ENCODE assay signal across 20 cellular contexts in the genomic region with DNA sequence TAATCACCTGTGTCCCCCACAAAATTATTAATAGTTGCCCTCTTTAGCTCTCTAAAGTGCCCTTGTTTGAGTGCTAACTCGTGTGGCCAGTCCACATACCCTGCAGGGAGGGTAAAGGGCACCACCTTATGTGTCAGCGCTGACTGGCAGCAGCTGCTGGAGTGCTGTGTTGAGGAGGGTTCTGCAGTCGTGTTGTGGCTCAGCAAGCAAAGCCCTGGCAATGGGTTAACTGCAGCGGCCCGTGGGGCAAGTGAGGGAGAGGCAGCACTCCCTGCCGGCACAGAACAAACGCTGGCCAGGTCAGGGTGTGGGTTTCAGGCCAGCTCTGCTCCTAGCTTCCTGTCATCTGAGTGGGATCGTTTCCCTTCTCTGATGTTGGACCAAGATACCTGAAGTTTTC.
DNase-seq lines count a peak whose midpoint lies in the region; ATAC-seq, FAIRE-seq and TF ChIP-seq lines count a peak whose summit lies in the region.
"Had no signal": no experiment of that assay in that cellular context is flagged by ENCODE, and none has a peak within 500 bp of the region (broad histone marks: within the 10 kb centered on the region; RNA-seq: fewer than 3 reads in every experiment).

No MANE protein-coding gene starts in this region.

- H3K79me1 ChIP-seq in neuronal stem cell (ENCODE audit: low read depth, low read length): no peaks in the 10 kb centered on the region

- peak overlapping the region; percentile 32 for H3K27ac ChIP-seq in left ventricle myocardium inferior (replicated peaks)
- no peak overlapping the region for H3K27ac ChIP-seq in right cardiac atrium (ENCODE audit: low read length)
- no peak overlapping the region for H3K27ac ChIP-seq in neuronal stem cell (replicated peaks; ENCODE audit: low read length)

- H3K18ac ChIP-seq in neuronal stem cell (ENCODE audit: low read length): peak overlapping the region; percentile 6

- H3K9ac ChIP-seq in neuronal stem cell (ENCODE audit: low read depth, low read length, poor library complexity): no peak overlapping the region

- H3K14ac ChIP-seq in neuronal stem cell (ENCODE audit: low read length): no peak overlapping the region

- no peak overlapping the region for H3K4ac ChIP-seq in neuronal stem cell (ENCODE audit: low read length)

- no peak for ATAC-seq in right cardiac atrium
- ATAC-seq in HG03442 (IDR thresholded peaks at IDR 0.05; ENCODE audit: unreplicated experiment): no peak

- DNase-seq in left ventricle myocardium inferior: no peak
- no peak for DNase-seq in right cardiac atrium
- peak; percentile 69 for DNase-seq in left kidney (ENCODE audit: low read depth, low spot score)
- no peak for DNase-seq in neuronal stem cell (ENCODE audit: low spot score)
- no peak for DNase-seq in urothelium cell line (ENCODE audit: low spot score)
- no peak for DNase-seq in NCI-H1436 treated with DMSO at 0.1 percent for 48 hours (lab: John Stamatoyannopoulos, UW)
- no peak for DNase-seq in HUDEP-2 (lab: John Stamatoyannopoulos, UW; ENCODE audit: unreplicated experiment in 76 of 76)
- DNase-seq: Karpas-422, MV-4-11, NCI-H1105 treated with DMSO at 0.1 percent for 48 hours, NCI-H1694 treated with DMSO at 0.1 percent for 48 hours, NCI-H446, NCI-H526 treated with DMSO at 0.1 percent for 48 hours, OCI-M1, SIG-M5 had no signal

- H4K8ac ChIP-seq in neuronal stem cell (ENCODE audit: low read depth, low read length): no peak overlapping the region

- H3K4me1 ChIP-seq in left ventricle myocardium inferior (peaks cover 46% of the 10 kb centered on the region), right cardiac atrium (ENCODE audit: control insufficient read depth, insufficient read depth, low read length) (peaks cover 4% of the 10 kb centered on the region), neuronal stem cell (ENCODE audit: control insufficient read depth in 2 of 2, insufficient read depth in 1 of 2, low read depth in 1 of 2, low read length in 2 of 2) (peaks cover 0 to 3% of the 10 kb centered on the region in 2 donors)

- no peak overlapping the region for H3K4me2 ChIP-seq in neuronal stem cell (ENCODE audit: insufficient read depth, low read length, poor library complexity, severe bottlenecking)

- TF ChIP-seq CTCF in left ventricle myocardium inferior (IDR thresholded peaks at IDR 0.05; ENCODE audit: borderline replicate concordance): no peak

- H3K23ac ChIP-seq in neuronal stem cell (ENCODE audit: low read depth, low read length, poor library complexity): peak overlapping the region; percentile 11

- H3K36me3 ChIP-seq in left ventricle myocardium inferior (peaks cover 4% of the 10 kb centered on the region), neuronal stem cell (replicated peaks in 1 of 2; ENCODE audit: control insufficient read depth in 2 of 2, insufficient read depth in 2 of 2, low read length in 2 of 2) (no peaks in the 10 kb centered on the region)

- WGBS in right cardiac atrium: 51% methylated on average over 8 of the region's 8 CpGs
- no CpG with 5 or more reads among the region's 8 CpGs for WGBS in neuronal stem cell (ENCODE audit: extremely low coverage in 2 of 2, insufficient read length in 2 of 2, insufficient replicate concordance in 1 of 2), 2 donors

- H3K27me3 ChIP-seq in left ventricle myocardium inferior (ENCODE audit: low read depth) (no peaks in the 10 kb centered on the region), right cardiac atrium (ENCODE audit: control insufficient read depth, insufficient read depth) (no peaks in the 10 kb centered on the region), neuronal stem cell (ENCODE audit: control insufficient read depth in 3 of 3, insufficient read depth in 3 of 3, low read depth in 1 of 3, low read length in 3 of 3) (peaks cover 0 to 6% (median 0%) of the 10 kb centered on the region in 3 experiments)

- H3K4me3 ChIP-seq in left ventricle myocardium inferior: no peak overlapping the region
- no peak overlapping the region for H3K4me3 ChIP-seq in right cardiac atrium (ENCODE audit: low read length)
- H3K4me3 ChIP-seq in neuronal stem cell (ENCODE audit: low read length in 2 of 2): no peak overlapping the region

- peak; percentile 17 for FAIRE-seq in urothelium cell line (lab: Jason Lieb, UNC)
- FAIRE-seq: A204.1, G401.6, GM12892, RCC 7860 had no signal

- H2AK5ac ChIP-seq in neuronal stem cell (ENCODE audit: low read depth, low read length): no peak overlapping the region

- H2BK12ac ChIP-seq in neuronal stem cell (ENCODE audit: low read length): no peak overlapping the region

- H2BK5ac ChIP-seq in neuronal stem cell (ENCODE audit: low read length): no peak overlapping the region

- intact Hi-C loops in left ventricle myocardium inferior (cut with micrococcal nuclease): no loop called here
- intact Hi-C loops in right cardiac atrium (cut with DNase I): no loop called here

- H2BK15ac ChIP-seq in neuronal stem cell (ENCODE audit: low read length): no peak overlapping the region

- no peak overlapping the region for H2AFZ ChIP-seq in neuronal stem cell (ENCODE audit: low read length)

- H2BK120ac ChIP-seq in neuronal stem cell (ENCODE audit: low read depth, low read length): no peak overlapping the region

- H3K9me3 ChIP-seq in left ventricle myocardium inferior (replicated peaks) (peaks cover 14% of the 10 kb centered on the region), right cardiac atrium (ENCODE audit: control insufficient read depth, low read length) (no peaks in the 10 kb centered on the region), neuronal stem cell (replicated peaks in 1 of 2; ENCODE audit: control insufficient read depth in 2 of 2, insufficient read depth in 1 of 2, low read depth in 1 of 2, low read length in 2 of 2) (no peaks in the 10 kb centered on the region)

- no peak overlapping the region for H4K91ac ChIP-seq in neuronal stem cell (ENCODE audit: low read depth, low read length, poor library complexity)
